19 cellular contexts compared by ENCODE assay signal in genomic region chr7:108245523-108246226, GRCh38.
DNase-seq lines count a peak whose midpoint lies in the region; ATAC-seq, FAIRE-seq and TF ChIP-seq lines count a peak whose summit lies in the region.
"Had no signal": no experiment of that assay in that cellular context is flagged by ENCODE, and none has a peak within 500 bp of the region (broad histone marks: within the 10 kb centered on the region; RNA-seq: fewer than 3 reads in every experiment).

No MANE protein-coding gene starts in this region.

- no peak overlapping the region for H4K8ac ChIP-seq in neuronal stem cell (ENCODE audit: low read depth, low read length)

- no peak overlapping the region for H3K4ac ChIP-seq in neuronal stem cell (ENCODE audit: low read length)

- H4K20me1 ChIP-seq in PC-3 (ENCODE audit: low read length): no peaks in the 10 kb centered on the region
- H4K20me1 ChIP-seq: BLaER1 treated with 17β-estradiol and CSF1 and Interleukin-3, amounts not matched to agents 10 nM and 100 nM had no signal

- POLR2A ChIA-PET in PC-3 (lab: Charles Lee; ENCODE audit: unreplicated experiment): no interaction called here

- no peak overlapping the region for H3K18ac ChIP-seq in neuronal stem cell (ENCODE audit: low read length)

- H3K36me3 ChIP-seq in PC-3 (ENCODE audit: low read depth, low read length) (no peaks in the 10 kb centered on the region), neuronal stem cell (replicated peaks in 1 of 2; ENCODE audit: control insufficient read depth in 2 of 2, insufficient read depth in 2 of 2, low read length in 2 of 2) (no peaks in the 10 kb centered on the region), WERI-Rb-1 (no peaks in the 10 kb centered on the region)
- H3K36me3 ChIP-seq: ascending aorta; BLaER1 treated with 17β-estradiol and CSF1 and Interleukin-3, amounts not matched to agents 10 nM and 100 nM; gastrocnemius medialis; pancreas; spleen; uterus had no signal

- H2AFZ ChIP-seq in PC-3 (ENCODE audit: low read length) (peak overlapping the region; percentile 16; the same call in 1 of the 2 replicates), neuronal stem cell (ENCODE audit: low read length) (peak overlapping the region; percentile 26)

- WGBS in neuronal stem cell (ENCODE audit: extremely low coverage in 2 of 2, insufficient read length in 2 of 2, insufficient replicate concordance in 1 of 2), 2 donors: no CpG with 5 or more reads among the region's 2 CpGs

- no peak overlapping the region for H3K23ac ChIP-seq in neuronal stem cell (ENCODE audit: low read depth, low read length, poor library complexity)

- H3K9ac ChIP-seq in PC-3 (ENCODE audit: low read length) (peak overlapping the region; percentile 12; the same call in 1 of the 2 replicates), neuronal stem cell (ENCODE audit: low read depth, low read length, poor library complexity) (no peak overlapping the region)
- H3K9ac ChIP-seq: BLaER1 treated with 17β-estradiol and CSF1 and Interleukin-3, amounts not matched to agents 10 nM and 100 nM had no signal

- BruUV-seq in PC-3 (replicated peaks; lab: Mats Ljungman, UMichigan): no TSS peak

- H3K27ac ChIP-seq in PC-3 (ENCODE audit: low read length) (peak overlapping the region; percentile 73), neuronal stem cell (replicated peaks; ENCODE audit: low read length) (peak overlapping the region; percentile 93), WERI-Rb-1 (no peak overlapping the region)
- H3K27ac ChIP-seq: ascending aorta; BLaER1 treated with 17β-estradiol and CSF1 and Interleukin-3, amounts not matched to agents 10 nM and 100 nM; gastrocnemius medialis; pancreas; spleen; uterus had no signal

- H3K79me1 ChIP-seq in neuronal stem cell (ENCODE audit: low read depth, low read length): peaks cover 1% of the 10 kb centered on the region

- no peak overlapping the region for H2BK5ac ChIP-seq in neuronal stem cell (ENCODE audit: low read length)

- no peak overlapping the region for H2BK12ac ChIP-seq in neuronal stem cell (ENCODE audit: low read length)

- H3K27me3 ChIP-seq in PC-3 (ENCODE audit: low read length): no peaks in the 10 kb centered on the region
- H3K27me3 ChIP-seq in neuronal stem cell (ENCODE audit: control insufficient read depth in 3 of 3, insufficient read depth in 3 of 3, low read depth in 1 of 3, low read length in 3 of 3): no peaks in the 10 kb centered on the region
- no peaks in the 10 kb centered on the region for H3K27me3 ChIP-seq in WERI-Rb-1 (ENCODE audit: insufficient read depth, low read depth, severe bottlenecking)
- H3K27me3 ChIP-seq: ascending aorta; BLaER1 treated with 17β-estradiol and CSF1 and Interleukin-3, amounts not matched to agents 10 nM and 100 nM; dorsolateral prefrontal cortex; gastrocnemius medialis; pancreas; spleen; uterus had no signal

- H3K4me3 ChIP-seq in PC-3 (ENCODE audit: low read length) (no peak overlapping the region), epithelial cell of proximal tubule (ENCODE audit: low read depth, low read length) (peak overlapping the region; percentile 37), neuronal stem cell (ENCODE audit: low read length in 2 of 2) (no peak overlapping the region), WERI-Rb-1 (ENCODE audit: low read depth, low read length) (no peak overlapping the region)
- H3K4me3 ChIP-seq: ascending aorta; BLaER1 treated with 17β-estradiol and CSF1 and Interleukin-3, amounts not matched to agents 10 nM and 100 nM; dorsolateral prefrontal cortex; gastrocnemius medialis; pancreas; spleen; uterus had no signal

- peaks cover 26% of the 10 kb centered on the region for H3K4me1 ChIP-seq in PC-3 (ENCODE audit: insufficient read depth, low read length)
- peaks cover 10 to 18% of the 10 kb centered on the region in 2 donors for H3K4me1 ChIP-seq in neuronal stem cell (ENCODE audit: control insufficient read depth in 2 of 2, insufficient read depth in 1 of 2, low read depth in 1 of 2, low read length in 2 of 2)
- H3K4me1 ChIP-seq: ascending aorta, spleen, uterus had no signal

- no peak overlapping the region for H2BK15ac ChIP-seq in neuronal stem cell (ENCODE audit: low read length)

- no peak overlapping the region for H3K14ac ChIP-seq in neuronal stem cell (ENCODE audit: low read length)

- FAIRE-seq in GM19239 (lab: Jason Lieb, UNC): peak; percentile 42
- FAIRE-seq: pancreas had no signal

- DNase-seq in GM19239 (ENCODE audit: insufficient read length, low spot score) (no peak), PC-3 (no peak), epithelial cell of proximal tubule (ENCODE audit: low read depth) (no peak), neuronal stem cell (ENCODE audit: low spot score) (no peak), WERI-Rb-1 (no peak), middle frontal gyrus (ENCODE audit: extremely low spot score, low spot score) (no peak), activated gamma-delta T cell (lab: John Stamatoyannopoulos, UW) (no peak)
- DNase-seq: activated CD8-positive, alpha-beta memory T cell treated with anti-CD3 and anti-CD28 coated beads for 24 hours; activated effector memory CD4-positive, alpha-beta T cell treated with Interleukin-2 at 50 U/mL for 16 hours; DND-41; dorsolateral prefrontal cortex; Karpas-422; spleen; uterus had no signal

- H4K91ac ChIP-seq in neuronal stem cell (ENCODE audit: low read depth, low read length, poor library complexity): no peak overlapping the region

- H2AK5ac ChIP-seq in neuronal stem cell (ENCODE audit: low read depth, low read length): no peak overlapping the region

- no peak for TF ChIP-seq CTCF in PC-3 (conservative IDR thresholded peaks at IDR 0.05; ENCODE audit: low read depth, low read length)
- no peak for TF ChIP-seq CTCF in epithelial cell of proximal tubule (conservative IDR thresholded peaks at IDR 0.05; ENCODE audit: low read depth, low read length)
- TF ChIP-seq CTCF in WERI-Rb-1 (IDR thresholded peaks at IDR 0.05; ENCODE audit: low read depth, low read length): no peak

- H3K4me2 ChIP-seq in PC-3 (ENCODE audit: low read length) (peak overlapping the region; percentile 38), neuronal stem cell (ENCODE audit: insufficient read depth, low read length, poor library complexity, severe bottlenecking) (no peak overlapping the region)

- H3K9me3 ChIP-seq in PC-3 (ENCODE audit: low read length): no peaks in the 10 kb centered on the region
- H3K9me3 ChIP-seq in neuronal stem cell (replicated peaks in 1 of 2; ENCODE audit: control insufficient read depth in 2 of 2, insufficient read depth in 1 of 2, low read depth in 1 of 2, low read length in 2 of 2): peaks cover 0 to 3% of the 10 kb centered on the region in 2 donors
- no peaks in the 10 kb centered on the region for H3K9me3 ChIP-seq in WERI-Rb-1 (ENCODE audit: severe bottlenecking)
- H3K9me3 ChIP-seq: ascending aorta; BLaER1 treated with 17β-estradiol and CSF1 and Interleukin-3, amounts not matched to agents 10 nM and 100 nM; gastrocnemius medialis; pancreas; spleen; uterus had no signal

- no peaks in the 10 kb centered on the region for H3K9me2 ChIP-seq in PC-3 (replicated peaks; ENCODE audit: low read length)

- H2BK120ac ChIP-seq in neuronal stem cell (ENCODE audit: low read depth, low read length): no peak overlapping the region

- intact Hi-C loops in PC-3 (cut with micrococcal nuclease): no loop called here

- CTCF ChIA-PET in PC-3 (lab: Charles Lee): no interaction called here

- no peak for ATAC-seq in PC-3
- ATAC-seq in HG03095 (IDR thresholded peaks at IDR 0.05; ENCODE audit: unreplicated experiment): no peak

- H3F3A ChIP-seq in PC-3 (ENCODE audit: low read length, unreplicated experiment): no peaks in the 10 kb centered on the region

- H3K79me2 ChIP-seq in PC-3 (ENCODE audit: low read length): no peaks in the 10 kb centered on the region
